ENCODE assay signal across 29 cellular contexts in the genomic region with DNA sequence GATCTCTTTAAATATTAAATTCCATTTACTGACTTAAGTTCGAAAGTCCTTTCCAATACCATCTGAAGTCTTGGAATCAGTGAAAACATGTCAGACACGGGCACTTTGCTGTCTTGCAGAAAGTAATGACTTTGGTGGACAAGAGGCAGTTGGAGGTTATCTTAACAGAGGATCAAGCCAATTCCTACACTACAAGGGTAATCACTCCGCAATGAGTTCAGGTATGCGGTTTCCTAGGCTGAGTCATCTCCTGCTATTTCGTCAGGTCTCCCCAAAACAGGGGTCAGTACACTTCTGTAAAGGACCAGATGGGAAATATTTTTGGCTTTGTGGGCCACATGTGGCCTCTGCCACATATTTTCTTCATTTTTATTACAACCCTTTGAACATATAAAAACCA.
DNase-seq lines count a peak whose midpoint lies in the region; ATAC-seq and TF ChIP-seq lines count a peak whose summit lies in the region.
"Had no signal": no experiment of that assay in that cellular context is flagged by ENCODE, and none has a peak within 500 bp of the region (broad histone marks: within the 10 kb centered on the region; RNA-seq: fewer than 3 reads in every experiment).

No MANE protein-coding gene starts in this region.

- ATAC-seq in WTC11, result peak; percentile 51
- ATAC-seq in GM19023 (IDR thresholded peaks at IDR 0.05; ENCODE audit: unreplicated experiment), result no peak
- ATAC-seq: activated T-helper 17 cell treated with anti-CD3 and anti-CD28 coated beads, Interleukin-2, amount 50 U/mL, for 72 hours; body of pancreas; CD8-positive, alpha-beta T cell; left colon; pancreas had no signal

- no peak overlapping the region for H2BK5ac ChIP-seq in neuronal stem cell (ENCODE audit: low read length)

- H3K36me3 ChIP-seq in BLaER1 (peaks cover 51% of the 10 kb centered on the region), parathyroid adenoma (ENCODE audit: control insufficient read depth, insufficient read depth, low read length) (no peaks in the 10 kb centered on the region), neuronal stem cell (replicated peaks in 1 of 2; ENCODE audit: control insufficient read depth in 2 of 2, insufficient read depth in 2 of 2, low read length in 2 of 2) (no peaks in the 10 kb centered on the region)
- H3K36me3 ChIP-seq: pancreas, WERI-Rb-1 had no signal

- DNase-seq in MV-4-11 (lab: John Stamatoyannopoulos, UW) (peak; percentile 4), WTC11 (ENCODE audit: low spot score) (no peak), neuronal stem cell (ENCODE audit: low spot score) (no peak), NCI-H345 (lab: John Stamatoyannopoulos, UW) (no peak), HuH-7 (ENCODE audit: low spot score) (no peak)
- DNase-seq: activated CD4-positive, alpha-beta T cell treated with anti-CD3 and anti-CD28 coated beads for 48 hours; activated naive CD4-positive, alpha-beta T cell treated with anti-CD3 and anti-CD28 coated beads, Interleukin-2, amount 50 U/mL, for 16 hours; body of pancreas; CD8-positive, alpha-beta T cell; foreskin fibroblast; immature natural killer cell; left colon; NCI-H1092; NCI-H1694; NCI-H510A treated with DMSO at 0.1 percent for 48 hours; pancreas; SHP77; stimulated activated naive CD4-positive, alpha-beta T cell; T1000; WERI-Rb-1 had no signal

- TF ChIP-seq CTCF in WTC11 (IDR thresholded peaks at IDR 0.05) (no peak), parathyroid adenoma (IDR thresholded peaks at IDR 0.05) (no peak)

- H2BK120ac ChIP-seq in neuronal stem cell (ENCODE audit: low read depth, low read length), result no peak overlapping the region

- H2AFZ ChIP-seq in parathyroid adenoma, result peak overlapping the region; percentile 26
- H2AFZ ChIP-seq in neuronal stem cell (ENCODE audit: low read length), result no peak overlapping the region

- POLR2A ChIA-PET in WTC11 (lab: Charles Lee), result no interaction called here

- no peaks in the 10 kb centered on the region for H3K9me3 Mint-ChIP-seq in WTC11
- H3K9me3 Mint-ChIP-seq: CD8-positive, alpha-beta T cell; neural crest cell had no signal

- H3K9me3 ChIP-seq in BLaER1, result peaks cover 38% of the 10 kb centered on the region
- H3K9me3 ChIP-seq in parathyroid adenoma (ENCODE audit: control insufficient read depth, low read length), result no peaks in the 10 kb centered on the region
- no peaks in the 10 kb centered on the region for H3K9me3 ChIP-seq in neuronal stem cell (replicated peaks in 1 of 2; ENCODE audit: control insufficient read depth in 2 of 2, insufficient read depth in 1 of 2, low read depth in 1 of 2, low read length in 2 of 2)
- H3K9me3 ChIP-seq: body of pancreas, pancreas had no signal

- H2BK15ac ChIP-seq in neuronal stem cell (ENCODE audit: low read length), result no peak overlapping the region

- no peak overlapping the region for H3K18ac ChIP-seq in neuronal stem cell (ENCODE audit: low read length)

- H3K4me3 ChIP-seq in BLaER1, result no peak overlapping the region
- H3K4me3 ChIP-seq in parathyroid adenoma (ENCODE audit: low read depth, low read length), result no peak overlapping the region
- H3K4me3 ChIP-seq in neuronal stem cell (ENCODE audit: low read length in 2 of 2), result no peak overlapping the region
- H3K4me3 ChIP-seq: body of pancreas, pancreas, skin epidermis had no signal

- WGBS in neuronal stem cell (ENCODE audit: extremely low coverage in 2 of 2, insufficient read length in 2 of 2, insufficient replicate concordance in 1 of 2), 2 donors, result no CpG with 5 or more reads among the region's 5 CpGs

- H4K8ac ChIP-seq in neuronal stem cell (ENCODE audit: low read depth, low read length), result no peak overlapping the region

- no peak overlapping the region for H4K91ac ChIP-seq in neuronal stem cell (ENCODE audit: low read depth, low read length, poor library complexity)

- no peak overlapping the region for H3K14ac ChIP-seq in neuronal stem cell (ENCODE audit: low read length)

- H3K27me3 ChIP-seq in BLaER1 (no peaks in the 10 kb centered on the region), parathyroid adenoma (ENCODE audit: control insufficient read depth, insufficient read depth, low read length) (no peaks in the 10 kb centered on the region), neuronal stem cell (ENCODE audit: control insufficient read depth in 3 of 3, insufficient read depth in 3 of 3, low read depth in 1 of 3, low read length in 3 of 3) (no peaks in the 10 kb centered on the region)
- H3K27me3 ChIP-seq: body of pancreas, pancreas had no signal

- H3K4me1 Mint-ChIP-seq in WTC11, result peaks cover 18% of the 10 kb centered on the region
- H3K4me1 Mint-ChIP-seq: activated T-helper 17 cell treated with anti-CD3 and anti-CD28 coated beads, Interleukin-2, amount 50 U/mL, for 72 hours; immature natural killer cell had no signal

- H3K27ac ChIP-seq in BLaER1 (0 out of 2 replicates have a peak overlapping the region, but pooled peaks have one; percentile 12), parathyroid adenoma (peak overlapping the region; percentile 70), neuronal stem cell (replicated peaks; ENCODE audit: low read length) (no peak overlapping the region)
- H3K27ac ChIP-seq: body of pancreas, KMS-11, pancreas, skin epidermis, WERI-Rb-1 had no signal

- H3K4me1 ChIP-seq in BLaER1 (peaks cover 44% of the 10 kb centered on the region), parathyroid adenoma (peaks cover 11% of the 10 kb centered on the region), neuronal stem cell (ENCODE audit: control insufficient read depth in 2 of 2, insufficient read depth in 1 of 2, low read depth in 1 of 2, low read length in 2 of 2) (no peaks in the 10 kb centered on the region)
- H3K4me1 ChIP-seq: body of pancreas, pancreas had no signal

- H2BK12ac ChIP-seq in neuronal stem cell (ENCODE audit: low read length), result no peak overlapping the region

- H3K27me3 Mint-ChIP-seq in WTC11 (ENCODE audit: low read depth), result no peaks in the 10 kb centered on the region
- H3K27me3 Mint-ChIP-seq: activated T-helper 17 cell treated with anti-CD3 and anti-CD28 coated beads, Interleukin-2, amount 50 U/mL, for 72 hours; B cell had no signal

- H3K9ac ChIP-seq in BLaER1, result no peak overlapping the region
- no peak overlapping the region for H3K9ac ChIP-seq in parathyroid adenoma
- H3K9ac ChIP-seq in neuronal stem cell (ENCODE audit: low read depth, low read length, poor library complexity), result no peak overlapping the region
- H3K9ac ChIP-seq: KMS-11 had no signal

- no peak overlapping the region for H3K27ac Mint-ChIP-seq in WTC11
- H3K27ac Mint-ChIP-seq: activated T-helper 17 cell treated with anti-CD3 and anti-CD28 coated beads, Interleukin-2, amount 50 U/mL, for 72 hours; B cell; CD8-positive, alpha-beta T cell; dendritic cell treated with granulocyte-macrophage colony-stimulating factor and Interleukin-4, amounts not matched to agents 40 ng/mL and 50 ng/mL, for 4 days; immature natural killer cell had no signal

- H3K36me3 Mint-ChIP-seq in WTC11, result no peaks in the 10 kb centered on the region
- H3K36me3 Mint-ChIP-seq: CD8-positive, alpha-beta T cell; immature natural killer cell had no signal

- H3K79me1 ChIP-seq in neuronal stem cell (ENCODE audit: low read depth, low read length), result no peaks in the 10 kb centered on the region

- H3K23ac ChIP-seq in neuronal stem cell (ENCODE audit: low read depth, low read length, poor library complexity), result no peak overlapping the region

- no peak overlapping the region for H2AK5ac ChIP-seq in neuronal stem cell (ENCODE audit: low read depth, low read length)

- no peak overlapping the region for H3K4ac ChIP-seq in neuronal stem cell (ENCODE audit: low read length)

- CTCF ChIA-PET in WTC11 (lab: Charles Lee), result no interaction called here

- H3K4me3 Mint-ChIP-seq in WTC11, result no peak overlapping the region
- H3K4me3 Mint-ChIP-seq: activated T-helper 17 cell treated with anti-CD3 and anti-CD28 coated beads, Interleukin-2, amount 50 U/mL, for 72 hours; B cell; CD8-positive, alpha-beta T cell; dendritic cell treated with granulocyte-macrophage colony-stimulating factor and Interleukin-4, amounts not matched to agents 40 ng/mL and 50 ng/mL, for 4 days; immature natural killer cell; neural crest cell had no signal

- no peak overlapping the region for H3K4me2 ChIP-seq in BLaER1
- peak overlapping the region; percentile 61 for H3K4me2 ChIP-seq in parathyroid adenoma (ENCODE audit: low read length)
- no peak overlapping the region for H3K4me2 ChIP-seq in neuronal stem cell (ENCODE audit: insufficient read depth, low read length, poor library complexity, severe bottlenecking)
- H3K4me2 ChIP-seq: KMS-11 had no signal

- H4K20me1 ChIP-seq in BLaER1, result peaks cover 12% of the 10 kb centered on the region; the same call in 1 of the 2 replicates

- H3K79me2 ChIP-seq in parathyroid adenoma, result no peaks in the 10 kb centered on the region

TF ChIP-seq in WTC11, 78 proteins besides CTCF, POLR2A, EP300 and RAD21 (continues in another document):
- TF ChIP-seq ESRRA (CRISPR knock-in tag; IDR thresholded peaks at IDR 0.05; ENCODE audit: borderline replicate concordance) (no peak), JUN (CRISPR knock-in tag; IDR thresholded peaks at IDR 0.05) (no peak), ZNF671 (CRISPR knock-in tag; IDR thresholded peaks at IDR 0.05) (no peak), GABPB1 (CRISPR knock-in tag; IDR thresholded peaks at IDR 0.05) (no peak), FOXP1 (CRISPR knock-in tag; IDR thresholded peaks at IDR 0.05; ENCODE audit: borderline replicate concordance) (no peak), TP53 (CRISPR knock-in tag; IDR thresholded peaks at IDR 0.05) (no peak)
- TF ChIP-seq, protein P1, sequence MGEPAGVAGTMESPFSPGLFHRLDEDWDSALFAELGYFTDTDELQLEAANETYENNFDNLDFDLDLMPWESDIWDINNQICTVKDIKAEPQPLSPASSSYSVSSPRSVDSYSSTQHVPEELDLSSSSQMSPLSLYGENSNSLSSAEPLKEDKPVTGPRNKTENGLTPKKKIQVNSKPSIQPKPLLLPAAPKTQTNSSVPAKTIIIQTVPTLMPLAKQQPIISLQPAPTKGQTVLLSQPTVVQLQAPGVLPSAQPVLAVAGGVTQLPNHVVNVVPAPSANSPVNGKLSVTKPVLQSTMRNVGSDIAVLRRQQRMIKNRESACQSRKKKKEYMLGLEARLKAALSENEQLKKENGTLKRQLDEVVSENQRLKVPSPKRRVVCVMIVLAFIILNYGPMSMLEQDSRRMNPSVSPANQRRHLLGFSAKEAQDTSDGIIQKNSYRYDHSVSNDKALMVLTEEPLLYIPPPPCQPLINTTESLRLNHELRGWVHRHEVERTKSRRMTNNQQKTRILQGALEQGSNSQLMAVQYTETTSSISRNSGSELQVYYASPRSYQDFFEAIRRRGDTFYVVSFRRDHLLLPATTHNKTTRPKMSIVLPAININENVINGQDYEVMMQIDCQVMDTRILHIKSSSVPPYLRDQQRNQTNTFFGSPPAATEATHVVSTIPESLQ (CRISPR knock-in tag; IDR thresholded peaks at IDR 0.05), result no peak
